In genomic region chr6:87341899-87342298, GRCh38 we compare ENCODE assay signal across 16 cellular contexts. TPM values are rescaled to one million over a fixed set of nuclear protein-coding genes. Genes with fewer than 3 reads are reported as not detected.
DNase-seq lines count a peak whose midpoint lies in the region; ATAC-seq and TF ChIP-seq lines count a peak whose summit lies in the region.
"Had no signal": no experiment of that assay in that cellular context is flagged by ENCODE, and none has a peak within 500 bp of the region (broad histone marks: within the 10 kb centered on the region; RNA-seq: fewer than 3 reads in every experiment).

No MANE protein-coding gene starts in this region.

- in situ Hi-C loops in gastrocnemius medialis (cut with MboI; ENCODE audit: low sequenced_read_pairs in 4 of 4) = no loop called here

- intact Hi-C loops in dorsolateral prefrontal cortex (cut with DNase I) = no loop called here
- intact Hi-C loops in gastrocnemius medialis (cut with DNase I; ENCODE audit: low total_unique reads) = no loop called here

- TF ChIP-seq POLR2A in gastrocnemius medialis (IDR thresholded peaks at IDR 0.05) = no peak

- peaks cover 0 to 4% of the 10 kb centered on the region in 2 donors for H3K36me3 ChIP-seq in gastrocnemius medialis
- H3K36me3 ChIP-seq: SJCRH30 had no signal

- ATAC-seq in GM18508 (IDR thresholded peaks at IDR 0.05; ENCODE audit: insufficient read depth, unreplicated experiment) (peak; percentile 95), GM21360 (IDR thresholded peaks at IDR 0.05; ENCODE audit: unreplicated experiment) (peak; percentile 93), HG02885 (IDR thresholded peaks at IDR 0.05; ENCODE audit: poor library complexity, unreplicated experiment) (peak; percentile 98), HG03521 (IDR thresholded peaks at IDR 0.05; ENCODE audit: unreplicated experiment) (peak; percentile 72), gastrocnemius medialis (no peak)
- ATAC-seq: heart left ventricle had no signal

- H3K4me1 ChIP-seq in gastrocnemius medialis = peaks cover 0 to 6% of the 10 kb centered on the region in 2 donors
- H3K4me1 ChIP-seq: uterus had no signal

- no peaks in the 10 kb centered on the region for H3K27me3 ChIP-seq in dorsolateral prefrontal cortex
- no peaks in the 10 kb centered on the region for H3K27me3 ChIP-seq in gastrocnemius medialis
- H3K27me3 ChIP-seq: heart left ventricle, SJCRH30, uterus had no signal

- DNase-seq in dorsolateral prefrontal cortex = no peak
- DNase-seq in activated CD4-positive, alpha-beta T cell treated with anti-CD3 and anti-CD28 coated beads for 4 hours = no peak
- no peak for DNase-seq in OCI-M2 (lab: John Stamatoyannopoulos, UW; ENCODE audit: unreplicated experiment)
- DNase-seq in gastrocnemius medialis = no peak
- DNase-seq: activated T-cell treated with anti-CD3 and anti-CD28 coated beads, Interleukin-2, amount 50 U/mL, for 48 hours; heart left ventricle; NCI-H146; NCI-H774; SJCRH30; uterus had no signal

- H3K4me3 ChIP-seq in dorsolateral prefrontal cortex (no peak overlapping the region), gastrocnemius medialis (no peak overlapping the region)
- H3K4me3 ChIP-seq: heart left ventricle, SJCRH30, smooth muscle cell, uterus had no signal

- TF ChIP-seq CTCF in dorsolateral prefrontal cortex (IDR thresholded peaks at IDR 0.05 in 54 of 56, conservative IDR thresholded peaks at IDR 0.05 in 2 of 56; ENCODE audit: low read depth in 1 of 56, partially characterized antibody in 56 of 56) = no peak
- no peak for TF ChIP-seq CTCF in gastrocnemius medialis (IDR thresholded peaks at IDR 0.05 in 4 of 5, conservative IDR thresholded peaks at IDR 0.05 in 1 of 5)

- no peaks in the 10 kb centered on the region for H3K9me3 ChIP-seq in gastrocnemius medialis
- H3K9me3 ChIP-seq: heart left ventricle, SJCRH30, uterus had no signal

- H3K27ac ChIP-seq in dorsolateral prefrontal cortex (no peak overlapping the region), gastrocnemius medialis (no peak overlapping the region)
- H3K27ac ChIP-seq: heart left ventricle, SJCRH30, uterus had no signal

RNA-seq across cellular contexts. Expression of gene C6orf163, which starts 2.7 kb away (rescaled TPM):
- total RNA-seq in dorsolateral prefrontal cortex (10 to 100 TPM in 17 of 120 experiments, 1 to 10 TPM in 103; 3.3 to 12.7 (median 8.0) TPM), gastrocnemius medialis (1 to 10 TPM in 1 of 4 donors, under 1 TPM in 2, not detected in 1; 0.29 to 5.3 (median 0.40) TPM)

RNA-seq across cellular contexts. Expression of gene GJB7, which starts 12.8 kb away (rescaled TPM):
- total RNA-seq in dorsolateral prefrontal cortex = under 1 TPM in 2 of 120 experiments, not detected in 118; 0.26 to 0.68 TPM
- not detected for total RNA-seq in gastrocnemius medialis
- total RNA-seq: Daoy, heart left ventricle, SJCRH30 had no signal

RNA-seq across cellular contexts. Expression of gene SMIM8, which starts 19.5 kb away (rescaled TPM):
- 10 to 100 TPM; 13.3 to 35.0 (median 23.2) TPM for total RNA-seq in dorsolateral prefrontal cortex
- 10 to 100 TPM in 1 of 4 donors, 1 to 10 TPM in 3; 2.8 to 17.7 (median 6.9) TPM for total RNA-seq in gastrocnemius medialis

Comparison
In these comparisons a context has a peak if more than half of its experiments do, and no peak if none do; other contexts are left out.
1. ATAC-seq: peak in GM18508 (single experiment), GM21360 (single experiment), HG02885 (single experiment) and HG03521 (single experiment); none in gastrocnemius medialis (0 of 2).